Comparison of ENCODE assay signal across 40 cellular contexts in genomic region chr2:156237558-156237957, GRCh38.
"Had no signal": no experiment of that assay in that cellular context is flagged by ENCODE, and none has a peak within 500 bp of the region (broad histone marks: within the 10 kb centered on the region; RNA-seq: fewer than 3 reads in every experiment).

No MANE protein-coding gene starts in this region.

- H3K36me3 ChIP-seq: adrenal gland, ascending aorta, brain microvascular endothelial cell, breast epithelium, cardiac muscle cell had no signal

- H3K4me1 ChIP-seq: adrenal gland, ascending aorta, body of pancreas, breast epithelium had no signal

- H3K9me3 ChIP-seq: adrenal gland, body of pancreas had no signal

- H3K4me3 ChIP-seq: adrenal gland, ascending aorta, body of pancreas, breast epithelium, cardiac muscle cell had no signal

- H3K27me3 Mint-ChIP-seq: activated naive CD4-positive, alpha-beta T cell treated with anti-CD3 and anti-CD28 coated beads, Interleukin-2, amount 10 ng/mL, durations not matched to agents 7 days and 5 days; activated naive CD8-positive, alpha-beta T cell treated with anti-CD3 and anti-CD28 coated beads for 36 hours; activated naive CD8-positive, alpha-beta T cell treated with anti-CD3 and anti-CD28 coated beads, Interleukin-2, amount 10 ng/mL, durations not matched to agents 7 days and 5 days; activated naive CD8-positive, alpha-beta T cell treated with anti-CD3 and anti-CD28 coated beads, Interleukin-2, amount 50 U/mL, for 24 hours; activated T-cell treated with anti-CD3 and anti-CD28 coated beads, Interleukin-2, amount 50 U/mL, for 24 hours had no signal

- ATAC-seq: activated naive CD4-positive, alpha-beta T cell treated with anti-CD3 and anti-CD28 coated beads, Interleukin-2, amount 50 U/mL, for 72 hours; activated naive CD8-positive, alpha-beta T cell treated with anti-CD3 and anti-CD28 coated beads, Interleukin-2, amount 50 U/mL, for 24 hours; activated T-cell treated with anti-CD3 and anti-CD28 coated beads, Interleukin-2, amount 50 U/mL, for 4 hours; activated T-cell treated with anti-CD3 and anti-CD28 coated beads, Interleukin-2, amount 50 U/mL, for 72 hours; activated T-helper 17 cell treated with anti-CD3 and anti-CD28 coated beads, Interleukin-2, amount 50 U/mL, for 72 hours; body of pancreas had no signal

- H3K27ac Mint-ChIP-seq: activated naive CD4-positive, alpha-beta T cell treated with anti-CD3 and anti-CD28 coated beads for 36 hours; activated naive CD4-positive, alpha-beta T cell treated with anti-CD3 and anti-CD28 coated beads, Interleukin-2, amount 10 ng/mL, durations not matched to agents 7 days and 5 days; activated naive CD4-positive, alpha-beta T cell treated with anti-CD3 and anti-CD28 coated beads, Interleukin-2, amount 50 U/mL, for 24 hours; activated naive CD4-positive, alpha-beta T cell treated with anti-CD3 and anti-CD28 coated beads, Interleukin-2, amount 50 U/mL, for 72 hours; activated naive CD8-positive, alpha-beta T cell; activated naive CD8-positive, alpha-beta T cell treated with anti-CD3 and anti-CD28 coated beads for 36 hours; activated naive CD8-positive, alpha-beta T cell treated with anti-CD3 and anti-CD28 coated beads, Interleukin-2, amount 10 ng/mL, durations not matched to agents 7 days and 5 days; activated naive CD8-positive, alpha-beta T cell treated with anti-CD3 and anti-CD28 coated beads, Interleukin-2, amount 50 U/mL, for 24 hours; activated T-cell treated with anti-CD3 and anti-CD28 coated beads, Interleukin-2, amount 50 U/mL, for 24 hours; activated T-cell treated with anti-CD3 and anti-CD28 coated beads, Interleukin-2, amount 50 U/mL, for 72 hours; activated T-helper 1 cell treated with anti-CD3 and anti-CD28 coated beads, Interleukin-12 subunit alpha, Interleukin-12 subunit beta, Interleukin-2, Interleukin-4 antibody, amounts not matched to agents 30 ng/mL and 10 ng/mL and 1 ng/mL, durations not matched to agents 14 hours and 24 hours and 36 hours; activated T-helper 17 cell treated with anti-CD3 and anti-CD28 coated beads, Interleukin-2, amount 50 U/mL, for 72 hours; activated T-helper 2 cell treated with anti-CD3 and anti-CD28 coated beads, Interferon-gamma antibody, Interleukin-2, Interleukin-4, amounts not matched to agents 10 μg/mL and 5 μg/mL and 100 μg/mL, durations not matched to agents 14 hours and 24 hours and 36 hours; brain had no signal

- H3K27me3 ChIP-seq: adrenal gland, ascending aorta, body of pancreas, brain microvascular endothelial cell, breast epithelium, cardiac muscle cell had no signal

- FAIRE-seq: astrocyte, bronchial epithelial cell had no signal

- H3K27ac ChIP-seq: adrenal gland, ascending aorta, body of pancreas, brain microvascular endothelial cell, breast epithelium, cardiac muscle cell had no signal

- H3K4me3 Mint-ChIP-seq: activated naive CD4-positive, alpha-beta T cell treated with anti-CD3 and anti-CD28 coated beads for 36 hours; activated naive CD4-positive, alpha-beta T cell treated with anti-CD3 and anti-CD28 coated beads, Interleukin-2, amount 10 ng/mL, durations not matched to agents 7 days and 5 days; activated naive CD4-positive, alpha-beta T cell treated with anti-CD3 and anti-CD28 coated beads, Interleukin-2, amount 50 U/mL, for 24 hours; activated naive CD8-positive, alpha-beta T cell; activated naive CD8-positive, alpha-beta T cell treated with anti-CD3 and anti-CD28 coated beads for 36 hours; activated naive CD8-positive, alpha-beta T cell treated with anti-CD3 and anti-CD28 coated beads, Interleukin-2, amount 10 ng/mL, durations not matched to agents 7 days and 5 days; activated naive CD8-positive, alpha-beta T cell treated with anti-CD3 and anti-CD28 coated beads, Interleukin-2, amount 50 U/mL, for 24 hours; activated T-cell treated with anti-CD3 and anti-CD28 coated beads, Interleukin-2, amount 50 U/mL, for 24 hours; activated T-cell treated with anti-CD3 and anti-CD28 coated beads, Interleukin-2, amount 50 U/mL, for 4 hours; activated T-cell treated with anti-CD3 and anti-CD28 coated beads, Interleukin-2, amount 50 U/mL, for 72 hours; activated T-helper 1 cell treated with anti-CD3 and anti-CD28 coated beads, Interleukin-12 subunit alpha, Interleukin-12 subunit beta, Interleukin-2, Interleukin-4 antibody, amounts not matched to agents 30 ng/mL and 10 ng/mL and 1 ng/mL, durations not matched to agents 14 hours and 24 hours and 36 hours; activated T-helper 17 cell treated with anti-CD3 and anti-CD28 coated beads, Interleukin-2, amount 50 U/mL, for 72 hours; brain; central memory CD8-positive, alpha-beta T cell had no signal

- H3K36me3 Mint-ChIP-seq: activated naive CD4-positive, alpha-beta T cell treated with anti-CD3 and anti-CD28 coated beads, Interleukin-2, amount 10 ng/mL, durations not matched to agents 7 days and 5 days; activated naive CD4-positive, alpha-beta T cell treated with anti-CD3 and anti-CD28 coated beads, Interleukin-2, amount 50 U/mL, for 72 hours; activated naive CD8-positive, alpha-beta T cell; activated naive CD8-positive, alpha-beta T cell treated with anti-CD3 and anti-CD28 coated beads for 36 hours; activated naive CD8-positive, alpha-beta T cell treated with anti-CD3 and anti-CD28 coated beads, Interleukin-2, amount 10 ng/mL, durations not matched to agents 7 days and 5 days had no signal

- H3K4me1 Mint-ChIP-seq: activated naive CD4-positive, alpha-beta T cell treated with anti-CD3 and anti-CD28 coated beads, Interleukin-2, amount 10 ng/mL, durations not matched to agents 7 days and 5 days; activated naive CD4-positive, alpha-beta T cell treated with anti-CD3 and anti-CD28 coated beads, Interleukin-2, amount 50 U/mL, for 24 hours; activated naive CD8-positive, alpha-beta T cell treated with anti-CD3 and anti-CD28 coated beads for 36 hours; activated naive CD8-positive, alpha-beta T cell treated with anti-CD3 and anti-CD28 coated beads, Interleukin-2, amount 10 ng/mL, durations not matched to agents 7 days and 5 days; activated naive CD8-positive, alpha-beta T cell treated with anti-CD3 and anti-CD28 coated beads, Interleukin-2, amount 50 U/mL, for 24 hours; activated T-helper 17 cell treated with anti-CD3 and anti-CD28 coated beads, Interleukin-2, amount 50 U/mL, for 72 hours; brain; central memory CD8-positive, alpha-beta T cell had no signal

- DNase-seq: activated effector memory CD4-positive, alpha-beta T cell treated with anti-CD3 and anti-CD28 coated beads, Interleukin-2, amount 50 U/mL, for 16 hours; activated effector memory CD4-positive, alpha-beta T cell treated with Interleukin-2 at 50 U/mL for 16 hours; activated gamma-delta T cell; activated gamma-delta T cell treated with Interleukin-2 at 50 U/mL for 16 hours; activated naive CD4-positive, alpha-beta T cell; activated naive CD4-positive, alpha-beta T cell treated with anti-CD3 and anti-CD28 coated beads for 36 hours; activated naive CD4-positive, alpha-beta T cell treated with anti-CD3 and anti-CD28 coated beads, Interleukin-2, amount 10 ng/mL, durations not matched to agents 7 days and 5 days; activated naive CD4-positive, alpha-beta T cell treated with anti-CD3 and anti-CD28 coated beads, Interleukin-2, amount 50 U/mL, for 16 hours; activated naive CD4-positive, alpha-beta T cell treated with Interleukin-2 at 50 U/mL for 16 hours; activated naive CD8-positive, alpha-beta T cell treated with anti-CD3 and anti-CD28 coated beads for 36 hours; activated naive CD8-positive, alpha-beta T cell treated with anti-CD3 and anti-CD28 coated beads, Interleukin-2, amount 10 ng/mL, durations not matched to agents 7 days and 5 days; activated naive CD8-positive, alpha-beta T cell treated with anti-CD3 and anti-CD28 coated beads, Interleukin-2, amount 50 U/mL, for 24 hours; activated T-cell treated with anti-CD3 and anti-CD28 coated beads, Interleukin-2, amount 50 U/mL, for 1 hour; activated T-cell treated with anti-CD3 and anti-CD28 coated beads, Interleukin-2, amount 50 U/mL, for 24 hours; activated T-cell treated with anti-CD3 and anti-CD28 coated beads, Interleukin-2, amount 50 U/mL, for 4 hours; activated T-cell treated with anti-CD3 and anti-CD28 coated beads, Interleukin-2, amount 50 U/mL, for 48 hours; activated T-cell treated with anti-CD3 and anti-CD28 coated beads, Interleukin-2, amount 50 U/mL, for 72 hours; adrenal gland; amniotic stem cell; amygdala; anterior cingulate cortex; aorta; body of pancreas; brain microvascular endothelial cell; caudate nucleus; central memory CD4-positive, alpha-beta T cell; cerebellar nuclear complex had no signal

- H3K9me3 Mint-ChIP-seq: activated naive CD4-positive, alpha-beta T cell treated with anti-CD3 and anti-CD28 coated beads for 36 hours; activated naive CD4-positive, alpha-beta T cell treated with anti-CD3 and anti-CD28 coated beads, Interleukin-2, amount 10 ng/mL, durations not matched to agents 7 days and 5 days; activated T-helper 17 cell treated with anti-CD3 and anti-CD28 coated beads, Interleukin-2, amount 50 U/mL, for 72 hours; activated T-helper 2 cell treated with anti-CD3 and anti-CD28 coated beads, Interferon-gamma antibody, Interleukin-2, Interleukin-4, amounts not matched to agents 10 μg/mL and 5 μg/mL and 100 μg/mL, durations not matched to agents 14 hours and 24 hours and 36 hours had no signal
